10 cellular contexts compared by ENCODE assay signal in the genomic region with DNA sequence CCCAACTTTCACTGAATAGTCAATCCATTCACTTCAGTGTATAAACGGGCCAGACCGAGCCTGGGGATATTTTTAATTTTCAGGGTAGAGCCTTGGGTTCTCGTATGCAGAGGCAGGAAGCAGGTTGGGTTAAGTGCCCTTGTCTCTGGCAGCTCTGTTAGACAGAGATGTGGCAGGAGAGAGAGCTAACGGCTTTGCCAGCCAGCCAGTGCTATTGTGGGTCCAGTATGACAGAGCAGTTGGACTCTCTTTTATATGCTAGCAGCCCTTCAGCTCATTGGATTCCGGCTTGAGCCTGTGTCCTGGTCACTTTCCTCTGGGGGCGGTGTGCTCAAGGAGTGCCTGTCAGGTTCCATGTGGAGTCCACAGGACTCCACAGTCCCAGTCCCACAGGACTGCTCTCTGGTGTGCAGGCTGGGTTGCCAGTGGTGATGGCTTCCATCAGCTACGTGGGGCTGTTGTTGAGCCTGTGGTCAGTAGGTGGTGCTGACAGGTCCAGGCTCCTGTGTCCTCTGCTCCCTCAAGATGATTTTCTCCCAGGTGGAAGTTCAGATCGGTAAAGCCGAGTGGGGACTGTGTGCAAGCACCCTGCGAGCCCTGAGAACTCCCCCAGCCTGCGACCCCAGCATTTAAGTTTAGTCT. TPM values are rescaled to one million over a fixed set of nuclear protein-coding genes. Genes with fewer than 3 reads are reported as not detected.
DNase-seq lines count a peak whose midpoint lies in the region; ATAC-seq and TF ChIP-seq lines count a peak whose summit lies in the region.
"Had no signal": no experiment of that assay in that cellular context is flagged by ENCODE, and none has a peak within 500 bp of the region (broad histone marks: within the 10 kb centered on the region; RNA-seq: fewer than 3 reads in every experiment).

No MANE protein-coding gene starts in this region.

- no peak for TF ChIP-seq CTCF in activated CD8-positive, alpha-beta T cell treated with anti-CD3 and anti-CD28 coated beads for 36 hours (IDR thresholded peaks at IDR 0.05)

- no peak overlapping the region for H3K4me3 Mint-ChIP-seq in activated CD8-positive, alpha-beta memory T cell treated with anti-CD3 and anti-CD28 coated beads, Interleukin-2, amount 10 ng/mL, durations not matched to agents 7 days and 5 days
- no peak overlapping the region for H3K4me3 Mint-ChIP-seq in activated T-helper 17 cell treated with anti-CD3 and anti-CD28 coated beads, Interleukin-2, amount 50 U/mL, for 72 hours
- H3K4me3 Mint-ChIP-seq in activated CD8-positive, alpha-beta T cell treated with anti-CD3 and anti-CD28 coated beads for 36 hours: no peak overlapping the region
- H3K4me3 Mint-ChIP-seq: B cell had no signal

- H3K4me1 Mint-ChIP-seq in activated CD8-positive, alpha-beta memory T cell treated with anti-CD3 and anti-CD28 coated beads, Interleukin-2, amount 10 ng/mL, durations not matched to agents 7 days and 5 days: peaks cover 53% of the 10 kb centered on the region
- peaks cover 22% of the 10 kb centered on the region for H3K4me1 Mint-ChIP-seq in activated T-helper 17 cell treated with anti-CD3 and anti-CD28 coated beads, Interleukin-2, amount 50 U/mL, for 72 hours
- H3K4me1 Mint-ChIP-seq in activated CD8-positive, alpha-beta T cell treated with anti-CD3 and anti-CD28 coated beads for 36 hours (ENCODE audit: low read depth): peaks cover 38% of the 10 kb centered on the region

- POLR2A ChIA-PET in activated CD8-positive, alpha-beta T cell treated with anti-CD3 and anti-CD28 coated beads for 36 hours (lab: Charles Lee): interaction anchor here (1.7 kb wide), 1 partner anchor 14 kb away, joined by 5 read pairs; no protein-coding TSS in a partner anchor

- no peak for DNase-seq in activated CD8-positive, alpha-beta memory T cell treated with anti-CD3 and anti-CD28 coated beads, Interleukin-2, amount 10 ng/mL, durations not matched to agents 7 days and 5 days
- DNase-seq in activated CD8-positive, alpha-beta memory T cell treated with anti-CD3 and anti-CD28 coated beads, Interleukin-2, amount 50 U/mL, for 4 hours: no peak
- DNase-seq in left ventricle myocardium superior (no peak), substantia nigra (lab: John Stamatoyannopoulos, UW) (peak in 8 of 49 donors; percentile 9 to 55 (median 16)), NCI-H748 (lab: John Stamatoyannopoulos, UW; ENCODE audit: unreplicated experiment) (no peak)
- no peak for DNase-seq in effector CD4-positive, alpha-beta T cell
- no peak for DNase-seq in activated CD8-positive, alpha-beta T cell treated with anti-CD3 and anti-CD28 coated beads for 36 hours
- DNase-seq: activated naive CD4-positive, alpha-beta T cell treated with anti-CD3 and anti-CD28 coated beads, Interleukin-2, amount 50 U/mL, for 16 hours had no signal

- peak overlapping the region; percentile 66 for H3K27ac ChIP-seq in substantia nigra (ENCODE audit: low read depth, low read length, poor library complexity, severe bottlenecking)

- H3K27me3 Mint-ChIP-seq in activated CD8-positive, alpha-beta memory T cell treated with anti-CD3 and anti-CD28 coated beads, Interleukin-2, amount 10 ng/mL, durations not matched to agents 7 days and 5 days: no peaks in the 10 kb centered on the region
- no peaks in the 10 kb centered on the region for H3K27me3 Mint-ChIP-seq in activated T-helper 17 cell treated with anti-CD3 and anti-CD28 coated beads, Interleukin-2, amount 50 U/mL, for 72 hours
- H3K27me3 Mint-ChIP-seq in activated CD8-positive, alpha-beta T cell treated with anti-CD3 and anti-CD28 coated beads for 36 hours: no peaks in the 10 kb centered on the region
- H3K27me3 Mint-ChIP-seq: B cell had no signal

- H3K36me3 Mint-ChIP-seq in activated CD8-positive, alpha-beta memory T cell treated with anti-CD3 and anti-CD28 coated beads, Interleukin-2, amount 10 ng/mL, durations not matched to agents 7 days and 5 days: peaks cover 77% of the 10 kb centered on the region
- H3K36me3 Mint-ChIP-seq in activated T-helper 17 cell treated with anti-CD3 and anti-CD28 coated beads, Interleukin-2, amount 50 U/mL, for 72 hours (ENCODE audit: low read depth): peaks cover 100% of the 10 kb centered on the region
- H3K36me3 Mint-ChIP-seq in activated CD8-positive, alpha-beta T cell treated with anti-CD3 and anti-CD28 coated beads for 36 hours (ENCODE audit: low read depth): peaks cover 64% of the 10 kb centered on the region

- CTCF ChIA-PET in activated CD8-positive, alpha-beta memory T cell treated with anti-CD3 and anti-CD28 coated beads, Interleukin-2, amount 10 ng/mL, durations not matched to agents 7 days and 5 days (lab: Charles Lee): interaction anchor here (1.3 to 2.1 kb wide), 4 partner anchors 8 to 102 kb away, joined by 3 to 7 read pairs (median 5); partner anchors contain the start of gene CLTA
- CTCF ChIA-PET in activated CD8-positive, alpha-beta T cell treated with anti-CD3 and anti-CD28 coated beads for 36 hours (lab: Charles Lee): interaction anchor here (1.2 to 3.1 kb wide), 2 partner anchors 15 to 124 kb away, joined by 6 to 13 read pairs; partner anchors contain the start of gene CLTA

- ATAC-seq in activated CD8-positive, alpha-beta memory T cell treated with anti-CD3 and anti-CD28 coated beads, Interleukin-2, amount 10 ng/mL, durations not matched to agents 7 days and 5 days: no peak
- ATAC-seq in activated T-helper 17 cell treated with anti-CD3 and anti-CD28 coated beads, Interleukin-2, amount 50 U/mL, for 72 hours (replicated peaks): no peak
- ATAC-seq in left ventricle myocardium superior: peak; percentile 83
- ATAC-seq in activated CD8-positive, alpha-beta T cell treated with anti-CD3 and anti-CD28 coated beads for 36 hours: no peak

- H3K9me3 Mint-ChIP-seq in activated CD8-positive, alpha-beta memory T cell treated with anti-CD3 and anti-CD28 coated beads, Interleukin-2, amount 10 ng/mL, durations not matched to agents 7 days and 5 days (ENCODE audit: low read depth): no peaks in the 10 kb centered on the region
- no peaks in the 10 kb centered on the region for H3K9me3 Mint-ChIP-seq in activated T-helper 17 cell treated with anti-CD3 and anti-CD28 coated beads, Interleukin-2, amount 50 U/mL, for 72 hours
- H3K9me3 Mint-ChIP-seq in activated CD8-positive, alpha-beta T cell treated with anti-CD3 and anti-CD28 coated beads for 36 hours: no peaks in the 10 kb centered on the region

- intact Hi-C loops in left ventricle myocardium superior (cut with micrococcal nuclease): no loop called here
- intact Hi-C loops in activated CD8-positive, alpha-beta T cell treated with anti-CD3 and anti-CD28 coated beads for 36 hours (cut with micrococcal nuclease): no loop called here

- peak overlapping the region; percentile 35 for H3K27ac Mint-ChIP-seq in activated CD8-positive, alpha-beta memory T cell treated with anti-CD3 and anti-CD28 coated beads, Interleukin-2, amount 10 ng/mL, durations not matched to agents 7 days and 5 days
- H3K27ac Mint-ChIP-seq in activated T-helper 17 cell treated with anti-CD3 and anti-CD28 coated beads, Interleukin-2, amount 50 U/mL, for 72 hours: peak overlapping the region; percentile 95
- H3K27ac Mint-ChIP-seq in activated CD8-positive, alpha-beta T cell treated with anti-CD3 and anti-CD28 coated beads for 36 hours: no peak overlapping the region
- H3K27ac Mint-ChIP-seq: B cell had no signal

RNA-seq across cellular contexts. Expression of gene CLTA, which starts 14.3 kb away (rescaled TPM):
- 100 to 1,000 TPM; 156 to 177 TPM for total RNA-seq in activated CD8-positive, alpha-beta memory T cell treated with anti-CD3 and anti-CD28 coated beads, Interleukin-2, amount 10 ng/mL, durations not matched to agents 7 days and 5 days
- 100 to 1,000 TPM in 1 of 2 donors, 10 to 100 TPM in 1; 69.3 to 166 TPM for total RNA-seq in activated T-helper 17 cell treated with anti-CD3 and anti-CD28 coated beads, Interleukin-2, amount 50 U/mL, for 72 hours
- total RNA-seq in left ventricle myocardium superior: 60.7 TPM
- total RNA-seq in activated CD8-positive, alpha-beta T cell treated with anti-CD3 and anti-CD28 coated beads for 36 hours: 100 to 1,000 TPM; 116 to 119 TPM

RNA-seq across cellular contexts. Expression of gene CCIN, which starts 35.8 kb away (rescaled TPM):
- under 1 TPM in 1 of 2 experiments, not detected in 1; 0.15 TPM for total RNA-seq in activated CD8-positive, alpha-beta memory T cell treated with anti-CD3 and anti-CD28 coated beads, Interleukin-2, amount 10 ng/mL, durations not matched to agents 7 days and 5 days
- not detected for total RNA-seq in activated T-helper 17 cell treated with anti-CD3 and anti-CD28 coated beads, Interleukin-2, amount 50 U/mL, for 72 hours
- 0.17 TPM for total RNA-seq in left ventricle myocardium superior
- total RNA-seq in activated CD8-positive, alpha-beta T cell treated with anti-CD3 and anti-CD28 coated beads for 36 hours: not detected
- total RNA-seq: B cell had no signal

RNA-seq across cellular contexts. Expression of gene GNE, which starts 53.2 kb away (rescaled TPM):
- total RNA-seq in activated CD8-positive, alpha-beta memory T cell treated with anti-CD3 and anti-CD28 coated beads, Interleukin-2, amount 10 ng/mL, durations not matched to agents 7 days and 5 days: 10 to 100 TPM; 17.3 to 19.6 TPM
- total RNA-seq in activated T-helper 17 cell treated with anti-CD3 and anti-CD28 coated beads, Interleukin-2, amount 50 U/mL, for 72 hours: 10 to 100 TPM; 19.3 to 19.6 TPM
- 12.3 TPM for total RNA-seq in left ventricle myocardium superior
- total RNA-seq in activated CD8-positive, alpha-beta T cell treated with anti-CD3 and anti-CD28 coated beads for 36 hours: 10 to 100 TPM; 11.6 to 12.0 TPM
